1 cellular context compared by ENCODE assay signal in genomic region chr16:50598936-50599361, GRCh38.
TF ChIP-seq lines count a peak whose summit lies in the region.

No MANE protein-coding gene starts in this region.

TF ChIP-seq in H1, 55 proteins besides CTCF, POLR2A, EP300 and RAD21:
- TF ChIP-seq RNF2 (IDR thresholded peaks at IDR 0.05; ENCODE audit: borderline replicate concordance, low read depth, low read length, missing control alignments, poor library complexity, severe bottlenecking) (no peak), ATF3 (IDR thresholded peaks at IDR 0.05; ENCODE audit: insufficient read depth, low read depth, low read length) (no peak), SIN3A (conservative IDR thresholded peaks at IDR 0.05 in 1 of 2, IDR thresholded peaks at IDR 0.05 in 1 of 2; ENCODE audit: low read depth in 1 of 2, low read length in 2 of 2) (no peak), CHD1 (IDR thresholded peaks at IDR 0.05; ENCODE audit: low read depth, low read length) (no peak), ZNF274 (IDR thresholded peaks at IDR 0.05; ENCODE audit: borderline replicate concordance, extremely low read depth, low read length) (no peak), RBBP5 (IDR thresholded peaks at IDR 0.05; ENCODE audit: borderline replicate concordance, low read depth, low read length) (no peak), EZH2 (IDR thresholded peaks at IDR 0.05; ENCODE audit: low read depth, low read length, severe bottlenecking) (no peak), SP2 (IDR thresholded peaks at IDR 0.05; ENCODE audit: low read length) (no peak), RFX5 (IDR thresholded peaks at IDR 0.05; ENCODE audit: borderline replicate concordance, low read depth, low read length) (no peak), POLR2AphosphoS5 (IDR thresholded peaks at IDR 0.05; ENCODE audit: low read depth, low read length) (no peak), TEAD4 (IDR thresholded peaks at IDR 0.05; ENCODE audit: low read depth, low read length) (no peak), EGR1 (IDR thresholded peaks at IDR 0.05; ENCODE audit: borderline replicate concordance, low read depth, low read length) (no peak), JUN (IDR thresholded peaks at IDR 0.05; ENCODE audit: low read depth, low read length) (no peak), KDM1A (IDR thresholded peaks at IDR 0.05; ENCODE audit: borderline replicate concordance, low read length) (no peak), CEBPB (IDR thresholded peaks at IDR 0.05; ENCODE audit: low read depth, low read length) (no peak), HDAC2 (IDR thresholded peaks at IDR 0.05; ENCODE audit: borderline replicate concordance in 1 of 2, low read depth in 2 of 2, low read length in 2 of 2) (no peak)
- TF ChIP-seq, protein P1, sequence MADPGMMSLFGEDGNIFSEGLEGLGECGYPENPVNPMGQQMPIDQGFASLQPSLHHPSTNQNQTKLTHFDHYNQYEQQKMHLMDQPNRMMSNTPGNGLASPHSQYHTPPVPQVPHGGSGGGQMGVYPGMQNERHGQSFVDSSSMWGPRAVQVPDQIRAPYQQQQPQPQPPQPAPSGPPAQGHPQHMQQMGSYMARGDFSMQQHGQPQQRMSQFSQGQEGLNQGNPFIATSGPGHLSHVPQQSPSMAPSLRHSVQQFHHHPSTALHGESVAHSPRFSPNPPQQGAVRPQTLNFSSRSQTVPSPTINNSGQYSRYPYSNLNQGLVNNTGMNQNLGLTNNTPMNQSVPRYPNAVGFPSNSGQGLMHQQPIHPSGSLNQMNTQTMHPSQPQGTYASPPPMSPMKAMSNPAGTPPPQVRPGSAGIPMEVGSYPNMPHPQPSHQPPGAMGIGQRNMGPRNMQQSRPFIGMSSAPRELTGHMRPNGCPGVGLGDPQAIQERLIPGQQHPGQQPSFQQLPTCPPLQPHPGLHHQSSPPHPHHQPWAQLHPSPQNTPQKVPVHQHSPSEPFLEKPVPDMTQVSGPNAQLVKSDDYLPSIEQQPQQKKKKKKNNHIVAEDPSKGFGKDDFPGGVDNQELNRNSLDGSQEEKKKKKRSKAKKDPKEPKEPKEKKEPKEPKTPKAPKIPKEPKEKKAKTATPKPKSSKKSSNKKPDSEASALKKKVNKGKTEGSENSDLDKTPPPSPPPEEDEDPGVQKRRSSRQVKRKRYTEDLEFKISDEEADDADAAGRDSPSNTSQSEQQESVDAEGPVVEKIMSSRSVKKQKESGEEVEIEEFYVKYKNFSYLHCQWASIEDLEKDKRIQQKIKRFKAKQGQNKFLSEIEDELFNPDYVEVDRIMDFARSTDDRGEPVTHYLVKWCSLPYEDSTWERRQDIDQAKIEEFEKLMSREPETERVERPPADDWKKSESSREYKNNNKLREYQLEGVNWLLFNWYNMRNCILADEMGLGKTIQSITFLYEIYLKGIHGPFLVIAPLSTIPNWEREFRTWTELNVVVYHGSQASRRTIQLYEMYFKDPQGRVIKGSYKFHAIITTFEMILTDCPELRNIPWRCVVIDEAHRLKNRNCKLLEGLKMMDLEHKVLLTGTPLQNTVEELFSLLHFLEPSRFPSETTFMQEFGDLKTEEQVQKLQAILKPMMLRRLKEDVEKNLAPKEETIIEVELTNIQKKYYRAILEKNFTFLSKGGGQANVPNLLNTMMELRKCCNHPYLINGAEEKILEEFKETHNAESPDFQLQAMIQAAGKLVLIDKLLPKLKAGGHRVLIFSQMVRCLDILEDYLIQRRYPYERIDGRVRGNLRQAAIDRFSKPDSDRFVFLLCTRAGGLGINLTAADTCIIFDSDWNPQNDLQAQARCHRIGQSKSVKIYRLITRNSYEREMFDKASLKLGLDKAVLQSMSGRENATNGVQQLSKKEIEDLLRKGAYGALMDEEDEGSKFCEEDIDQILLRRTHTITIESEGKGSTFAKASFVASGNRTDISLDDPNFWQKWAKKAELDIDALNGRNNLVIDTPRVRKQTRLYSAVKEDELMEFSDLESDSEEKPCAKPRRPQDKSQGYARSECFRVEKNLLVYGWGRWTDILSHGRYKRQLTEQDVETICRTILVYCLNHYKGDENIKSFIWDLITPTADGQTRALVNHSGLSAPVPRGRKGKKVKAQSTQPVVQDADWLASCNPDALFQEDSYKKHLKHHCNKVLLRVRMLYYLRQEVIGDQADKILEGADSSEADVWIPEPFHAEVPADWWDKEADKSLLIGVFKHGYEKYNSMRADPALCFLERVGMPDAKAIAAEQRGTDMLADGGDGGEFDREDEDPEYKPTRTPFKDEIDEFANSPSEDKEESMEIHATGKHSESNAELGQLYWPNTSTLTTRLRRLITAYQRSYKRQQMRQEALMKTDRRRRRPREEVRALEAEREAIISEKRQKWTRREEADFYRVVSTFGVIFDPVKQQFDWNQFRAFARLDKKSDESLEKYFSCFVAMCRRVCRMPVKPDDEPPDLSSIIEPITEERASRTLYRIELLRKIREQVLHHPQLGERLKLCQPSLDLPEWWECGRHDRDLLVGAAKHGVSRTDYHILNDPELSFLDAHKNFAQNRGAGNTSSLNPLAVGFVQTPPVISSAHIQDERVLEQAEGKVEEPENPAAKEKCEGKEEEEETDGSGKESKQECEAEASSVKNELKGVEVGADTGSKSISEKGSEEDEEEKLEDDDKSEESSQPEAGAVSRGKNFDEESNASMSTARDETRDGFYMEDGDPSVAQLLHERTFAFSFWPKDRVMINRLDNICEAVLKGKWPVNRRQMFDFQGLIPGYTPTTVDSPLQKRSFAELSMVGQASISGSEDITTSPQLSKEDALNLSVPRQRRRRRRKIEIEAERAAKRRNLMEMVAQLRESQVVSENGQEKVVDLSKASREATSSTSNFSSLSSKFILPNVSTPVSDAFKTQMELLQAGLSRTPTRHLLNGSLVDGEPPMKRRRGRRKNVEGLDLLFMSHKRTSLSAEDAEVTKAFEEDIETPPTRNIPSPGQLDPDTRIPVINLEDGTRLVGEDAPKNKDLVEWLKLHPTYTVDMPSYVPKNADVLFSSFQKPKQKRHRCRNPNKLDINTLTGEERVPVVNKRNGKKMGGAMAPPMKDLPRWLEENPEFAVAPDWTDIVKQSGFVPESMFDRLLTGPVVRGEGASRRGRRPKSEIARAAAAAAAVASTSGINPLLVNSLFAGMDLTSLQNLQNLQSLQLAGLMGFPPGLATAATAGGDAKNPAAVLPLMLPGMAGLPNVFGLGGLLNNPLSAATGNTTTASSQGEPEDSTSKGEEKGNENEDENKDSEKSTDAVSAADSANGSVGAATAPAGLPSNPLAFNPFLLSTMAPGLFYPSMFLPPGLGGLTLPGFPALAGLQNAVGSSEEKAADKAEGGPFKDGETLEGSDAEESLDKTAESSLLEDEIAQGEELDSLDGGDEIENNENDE (IDR thresholded peaks at IDR 0.05; ENCODE audit: insufficient replicate concordance, low read length): no peak
TF ChIP-seq in H1: peak in this region for 0.
